Comparison of ENCODE assay signal across 8 cellular contexts in genomic region chrX:15143050-15143824, GRCh38.
DNase-seq lines count a peak whose midpoint lies in the region; ATAC-seq and TF ChIP-seq lines count a peak whose summit lies in the region.

No MANE protein-coding gene starts in this region.

- H3K4me1 Mint-ChIP-seq in stimulated activated effector memory CD8-positive, alpha-beta T cell treated with anti-CD3 and anti-CD28 coated beads, Interleukin-12 subunit alpha, Interleukin-12 subunit beta, amount 100 ng/mL, for 72 hours, result peaks cover 16% of the 10 kb centered on the region

- 21 to 25% methylated on average over 6 of the region's 6 CpGs for WGBS in lung, 2 donors

- H3K36me3 Mint-ChIP-seq in stimulated activated effector memory CD8-positive, alpha-beta T cell treated with anti-CD3 and anti-CD28 coated beads, Interleukin-12 subunit alpha, Interleukin-12 subunit beta, amount 100 ng/mL, for 72 hours, result no peaks in the 10 kb centered on the region

- no peaks in the 10 kb centered on the region for H3K4me1 ChIP-seq in lung (ENCODE audit: control insufficient read depth in 2 of 2, insufficient read depth in 2 of 2, low read length in 2 of 2)

- no peaks in the 10 kb centered on the region for H3K9me3 Mint-ChIP-seq in stimulated activated effector memory CD8-positive, alpha-beta T cell treated with anti-CD3 and anti-CD28 coated beads, Interleukin-12 subunit alpha, Interleukin-12 subunit beta, amount 100 ng/mL, for 72 hours

- H3K9me3 ChIP-seq in lung (ENCODE audit: control insufficient read depth in 2 of 2, insufficient read depth in 1 of 2, low read length in 1 of 2), result peaks cover 0 to 2% of the 10 kb centered on the region in 2 donors

- no peaks in the 10 kb centered on the region for H3K27me3 ChIP-seq in lung (ENCODE audit: control insufficient read depth, insufficient read depth)

- H3K36me3 ChIP-seq in lung (ENCODE audit: control insufficient read depth in 2 of 2, insufficient read depth in 2 of 2, low read length in 2 of 2), result no peaks in the 10 kb centered on the region

- no peak overlapping the region for H3K4me3 Mint-ChIP-seq in stimulated activated effector memory CD8-positive, alpha-beta T cell treated with anti-CD3 and anti-CD28 coated beads, Interleukin-12 subunit alpha, Interleukin-12 subunit beta, amount 100 ng/mL, for 72 hours

- peak; percentile 77 for ATAC-seq in GM21723 (IDR thresholded peaks at IDR 0.05; ENCODE audit: unreplicated experiment)
- ATAC-seq in activated CD4-positive, CD25-positive, alpha-beta regulatory T cell treated with anti-CD3 and anti-CD28 coated beads, Interleukin-2, amount 50 U/mL, for 24 hours, result peak; percentile 57 to 66
- no peak for ATAC-seq in lung (ENCODE audit: insufficient read depth, low FRiP score)
- peak; percentile 63 for ATAC-seq in stimulated activated effector memory CD8-positive, alpha-beta T cell treated with anti-CD3 and anti-CD28 coated beads, Interleukin-12 subunit alpha, Interleukin-12 subunit beta, amount 100 ng/mL, for 72 hours

- TF ChIP-seq CTCF in choroid plexus epithelial cell (conservative IDR thresholded peaks at IDR 0.05; ENCODE audit: low read depth, low read length) (peak; percentile 81), lung (IDR thresholded peaks at IDR 0.05; ENCODE audit: control extremely low read depth, extremely low read depth) (peak; percentile 49)

- H3K4me3 ChIP-seq in choroid plexus epithelial cell (ENCODE audit: low read depth, low read length), result no peak overlapping the region
- no peak overlapping the region for H3K4me3 ChIP-seq in lung

- H3K27ac ChIP-seq in lung (ENCODE audit: low read depth in 1 of 2, low read length in 1 of 2), result no peak overlapping the region

- DNase-seq in EH (ENCODE audit: low read depth) (peak; percentile 34), NCI-H1436 (lab: John Stamatoyannopoulos, UW) (peak; percentile 0), choroid plexus epithelial cell (ENCODE audit: low read depth) (peak; percentile 65), lung (ENCODE audit: low spot score) (peak; percentile 36), DMS79 (lab: John Stamatoyannopoulos, UW) (no peak)
- peak; percentile 8 to 54 for DNase-seq in stimulated activated effector memory CD8-positive, alpha-beta T cell treated with anti-CD3 and anti-CD28 coated beads, Interleukin-12 subunit alpha, Interleukin-12 subunit beta, amount 100 ng/mL, for 72 hours (ENCODE audit: low spot score in 2 of 2)

- no peak overlapping the region for H3K27ac Mint-ChIP-seq in stimulated activated effector memory CD8-positive, alpha-beta T cell treated with anti-CD3 and anti-CD28 coated beads, Interleukin-12 subunit alpha, Interleukin-12 subunit beta, amount 100 ng/mL, for 72 hours
